Comparison of ENCODE assay signal across 8 cellular contexts in the genomic region with DNA sequence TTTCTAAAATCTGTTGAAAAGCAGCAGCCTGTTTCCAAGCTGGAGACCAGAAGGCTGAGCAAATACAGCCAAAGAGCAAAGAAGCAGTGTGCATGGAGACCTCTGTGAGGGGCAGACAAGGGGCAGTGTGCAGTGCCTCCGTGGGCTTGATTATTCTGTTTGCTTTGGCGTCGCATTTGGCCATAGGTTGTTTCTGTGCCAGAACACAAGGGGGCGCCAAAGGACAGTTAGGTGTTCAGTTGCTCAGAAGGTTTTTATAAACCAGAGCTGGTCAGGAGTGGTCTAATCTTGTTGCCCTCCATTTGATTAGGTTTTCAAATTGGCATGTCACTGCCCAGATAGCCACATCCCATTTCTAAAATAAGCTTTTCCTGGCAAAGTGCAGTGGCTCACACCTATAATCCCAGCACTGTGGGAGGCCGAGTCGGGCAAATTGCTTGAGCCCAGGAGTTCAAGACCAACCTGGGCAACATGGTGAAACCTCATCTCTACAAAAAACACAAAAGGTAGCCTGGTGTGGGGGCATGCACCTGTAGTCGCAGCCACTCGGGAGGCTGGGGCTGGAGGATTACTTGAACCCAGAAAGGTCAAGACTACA. TPM values are rescaled to one million over a fixed set of nuclear protein-coding genes. Genes with fewer than 3 reads are reported as not detected.
A peak's percentile ranks its signal among the peaks of the same experiment; 100 is the strongest.
DNase-seq lines count a peak whose midpoint lies in the region; ATAC-seq and TF ChIP-seq lines count a peak whose summit lies in the region.

No MANE protein-coding gene starts in this region.

- H3K9ac ChIP-seq in OCI-LY1 (ENCODE audit: low read length), result no peak overlapping the region

- no peaks in the 10 kb centered on the region for H3K4me1 ChIP-seq in OCI-LY1 (ENCODE audit: insufficient read depth, low read length, severe bottlenecking)
- no peaks in the 10 kb centered on the region for H3K4me1 ChIP-seq in esophagus muscularis mucosa

- H3K9me3 ChIP-seq in OCI-LY1 (ENCODE audit: low read length) (no peaks in the 10 kb centered on the region), esophagus muscularis mucosa (no peaks in the 10 kb centered on the region)

- no peaks in the 10 kb centered on the region for H3F3A ChIP-seq in OCI-LY1 (ENCODE audit: insufficient read depth, low read length)

- no peaks in the 10 kb centered on the region for H3K36me3 ChIP-seq in OCI-LY1 (ENCODE audit: insufficient read depth, low read length)
- H3K36me3 ChIP-seq in esophagus muscularis mucosa, result peaks cover 0 to 48% (median 20%) of the 10 kb centered on the region in 4 donors

- DNase-seq in G401 (ENCODE audit: low spot score), result peak; percentile 66
- peak; percentile 61 for DNase-seq in activated T-cell treated with anti-CD3 and anti-CD28 coated beads for 24 hours (ENCODE audit: low read depth)
- DNase-seq in esophagus muscularis mucosa (ENCODE audit: extremely low spot score), result peak; percentile 93
- DNase-seq in stimulated activated naive B cell treated with anti-CD40 and anti-IgM and Interleukin-4, amounts not matched to agents 10 μg/mL and 1 μg/mL and 100 μg/mL, for 72 hours, result peak; percentile 39

- H3K36me3 Mint-ChIP-seq in nephron (ENCODE audit: low read depth), result peaks cover 11% of the 10 kb centered on the region
- peaks cover 19 to 40% of the 10 kb centered on the region in 2 donors for H3K36me3 Mint-ChIP-seq in stimulated activated naive B cell treated with anti-CD40 and anti-IgM and Interleukin-4, amounts not matched to agents 10 μg/mL and 1 μg/mL and 100 μg/mL, for 72 hours

- H3K27me3 Mint-ChIP-seq in nephron (ENCODE audit: low read depth), result peaks cover 3% of the 10 kb centered on the region
- no peaks in the 10 kb centered on the region for H3K27me3 Mint-ChIP-seq in stimulated activated naive B cell treated with anti-CD40 and anti-IgM and Interleukin-4, amounts not matched to agents 10 μg/mL and 1 μg/mL and 100 μg/mL, for 72 hours

- H3K27ac Mint-ChIP-seq in nephron, result no peak overlapping the region
- H3K27ac Mint-ChIP-seq in stimulated activated naive B cell treated with anti-CD40 and anti-IgM and Interleukin-4, amounts not matched to agents 10 μg/mL and 1 μg/mL and 100 μg/mL, for 72 hours, result no peak overlapping the region

- WGBS in esophagus muscularis mucosa, result 40% methylated on average over 5 of the region's 8 CpGs

- H3K4me3 ChIP-seq in OCI-LY1 (ENCODE audit: low read depth, low read length, poor library complexity, severe bottlenecking), result no peak overlapping the region
- no peak overlapping the region for H3K4me3 ChIP-seq in esophagus muscularis mucosa

- H3K27ac ChIP-seq in OCI-LY1 (ENCODE audit: low read depth, low read length, poor library complexity, severe bottlenecking), result no peak overlapping the region
- H3K27ac ChIP-seq in esophagus muscularis mucosa (replicated peaks in 1 of 4), result no peak overlapping the region

- H4K20me1 ChIP-seq in OCI-LY1 (ENCODE audit: insufficient read depth, low read length), result no peaks in the 10 kb centered on the region

- no peaks in the 10 kb centered on the region for H3K79me2 ChIP-seq in OCI-LY1 (ENCODE audit: insufficient read depth, low read length)

- no peak overlapping the region for H3K4me3 Mint-ChIP-seq in nephron
- H3K4me3 Mint-ChIP-seq in stimulated activated naive B cell treated with anti-CD40 and anti-IgM and Interleukin-4, amounts not matched to agents 10 μg/mL and 1 μg/mL and 100 μg/mL, for 72 hours, result no peak overlapping the region

- H3K4me1 Mint-ChIP-seq in nephron, result peaks cover 32% of the 10 kb centered on the region
- H3K4me1 Mint-ChIP-seq in stimulated activated naive B cell treated with anti-CD40 and anti-IgM and Interleukin-4, amounts not matched to agents 10 μg/mL and 1 μg/mL and 100 μg/mL, for 72 hours, result no peaks in the 10 kb centered on the region

- no peak overlapping the region for H3K4me2 ChIP-seq in OCI-LY1 (ENCODE audit: low read length)

- in situ Hi-C loops in G401 (cut with HindIII; ENCODE audit: low sequenced_read_pairs), result no loop called here

- no peaks in the 10 kb centered on the region for H3K27me3 ChIP-seq in OCI-LY1 (ENCODE audit: insufficient read depth, low read length)
- H3K27me3 ChIP-seq in esophagus muscularis mucosa, result no peaks in the 10 kb centered on the region

- intact Hi-C loops in esophagus muscularis mucosa (cut with DNase I), result loop anchor here (5.0 to 10.0 kb wide), 3 partner anchors 36 to 201 kb away; no protein-coding TSS in a partner anchor

- TF ChIP-seq CTCF in OCI-LY1 (IDR thresholded peaks at IDR 0.05; ENCODE audit: low read length), result peak; percentile 79
- peak; percentile 75 to 89 (median 79) for TF ChIP-seq CTCF in esophagus muscularis mucosa (IDR thresholded peaks at IDR 0.05)
- peak; percentile 76 to 86 (median 81) for TF ChIP-seq CTCF in nephron (IDR thresholded peaks at IDR 0.05; ENCODE audit: unreplicated experiment in 3 of 3)

- no peaks in the 10 kb centered on the region for H3K9me2 ChIP-seq in OCI-LY1 (ENCODE audit: low read depth, low read length)

- H3K9me3 Mint-ChIP-seq in nephron, result no peaks in the 10 kb centered on the region
- H3K9me3 Mint-ChIP-seq in stimulated activated naive B cell treated with anti-CD40 and anti-IgM and Interleukin-4, amounts not matched to agents 10 μg/mL and 1 μg/mL and 100 μg/mL, for 72 hours, result no peaks in the 10 kb centered on the region

- no peak for TF ChIP-seq POLR2A in esophagus muscularis mucosa (IDR thresholded peaks at IDR 0.05; ENCODE audit: low read depth)

- no peak overlapping the region for H2AFZ ChIP-seq in OCI-LY1 (ENCODE audit: low read length)

- TF ChIP-seq EP300 in esophagus muscularis mucosa (IDR thresholded peaks at IDR 0.05), result no peak

- ATAC-seq in HG03159 (IDR thresholded peaks at IDR 0.05; ENCODE audit: unreplicated experiment) (peak; percentile 56), GM18519 (IDR thresholded peaks at IDR 0.05; ENCODE audit: low FRiP score, unreplicated experiment) (no peak)
- ATAC-seq in stimulated activated naive B cell treated with anti-CD40 and anti-IgM and Interleukin-4, amounts not matched to agents 10 μg/mL and 1 μg/mL and 100 μg/mL, for 72 hours (replicated peaks), result peak; percentile 65 to 68

RNA-seq across cellular contexts. Expression of a gene that starts 10.6 kb away (rescaled TPM):
- 0.34 TPM in 1 of 2 replicates, not detected in the other for total RNA-seq in G401 (2014; rRNA removed; shearing (Covaris generic))
- total RNA-seq in esophagus muscularis mucosa, result 1 to 10 TPM in 3 of 4 donors, under 1 TPM in 1; 0.83 to 2.4 (median 1.6) TPM

RNA-seq across cellular contexts. Expression of a gene that starts 50.8 kb away (rescaled TPM):
- 48.2 and 58.9 TPM in 2 replicates for total RNA-seq in G401 (2014; rRNA removed; shearing (Covaris generic))
- 10 to 100 TPM; 16.7 to 23.1 (median 18.6) TPM for total RNA-seq in esophagus muscularis mucosa

RNA-seq across cellular contexts. Expression of a gene that starts 50.9 kb away (rescaled TPM):
- 12.6 and 15.3 TPM in 2 replicates for total RNA-seq in G401 (2014; rRNA removed; shearing (Covaris generic))
- total RNA-seq in esophagus muscularis mucosa, result 10 to 100 TPM in 1 of 4 donors, 1 to 10 TPM in 3; 5.8 to 12.2 (median 8.5) TPM

Comparison
In these comparisons a context has a peak if more than half of its experiments do, and no peak if none do; other contexts are left out.
1. DNase-seq: peak in every context shown above with its lines; median percentile 93 in esophagus muscularis mucosa; 66 in G401; 61 in activated T-cell treated with anti-CD3 and anti-CD28 coated beads for 24 hours; 39 in stimulated activated naive B cell treated with anti-CD40 and anti-IgM and Interleukin-4, amounts not matched to agents 10 μg/mL and 1 μg/mL and 100 μg/mL, for 72 hours.